In genomic region chr3:44026224-44026865, GRCh38 we compare ENCODE assay signal across 21 cellular contexts.
"Had no signal": no experiment of that assay in that cellular context is flagged by ENCODE, and none has a peak within 500 bp of the region (broad histone marks: within the 10 kb centered on the region; RNA-seq: fewer than 3 reads in every experiment).

No MANE protein-coding gene starts in this region.

- H3K4me3 Mint-ChIP-seq: activated CD4-positive, alpha-beta T cell treated with anti-CD3 and anti-CD28 coated beads, Interleukin-2, amount 10 ng/mL, durations not matched to agents 24 days and 14 days; activated CD8-positive, alpha-beta memory T cell treated with anti-CD3 and anti-CD28 coated beads, Interleukin-2, amount 10 ng/mL, durations not matched to agents 7 days and 5 days; activated naive CD4-positive, alpha-beta T cell treated with anti-CD3 and anti-CD28 coated beads, Interleukin-2, amount 50 U/mL, for 24 hours; activated T-cell treated with anti-CD3 and anti-CD28 coated beads, Interleukin-2, amount 50 U/mL, for 24 hours; activated T-helper 1 cell treated with anti-CD3 and anti-CD28 coated beads, Interleukin-12 subunit alpha, Interleukin-12 subunit beta, Interleukin-2, Interleukin-4 antibody, amounts not matched to agents 30 ng/mL and 10 ng/mL and 1 ng/mL, durations not matched to agents 14 hours and 24 hours and 36 hours; T-helper 17 cell; WTC11 had no signal

- H3K27ac Mint-ChIP-seq: activated CD4-positive, alpha-beta T cell treated with anti-CD3 and anti-CD28 coated beads, Interleukin-2, amount 10 ng/mL, durations not matched to agents 24 days and 14 days; activated CD8-positive, alpha-beta memory T cell treated with anti-CD3 and anti-CD28 coated beads, Interleukin-2, amount 10 ng/mL, durations not matched to agents 7 days and 5 days; activated naive CD4-positive, alpha-beta T cell treated with anti-CD3 and anti-CD28 coated beads, Interleukin-2, amount 50 U/mL, for 24 hours; activated T-cell treated with anti-CD3 and anti-CD28 coated beads, Interleukin-2, amount 50 U/mL, for 24 hours; activated T-helper 1 cell treated with anti-CD3 and anti-CD28 coated beads, Interleukin-12 subunit alpha, Interleukin-12 subunit beta, Interleukin-2, Interleukin-4 antibody, amounts not matched to agents 30 ng/mL and 10 ng/mL and 1 ng/mL, durations not matched to agents 14 hours and 24 hours and 36 hours; T-helper 17 cell; WTC11 had no signal

- H3K36me3 Mint-ChIP-seq: activated CD8-positive, alpha-beta memory T cell treated with anti-CD3 and anti-CD28 coated beads, Interleukin-2, amount 10 ng/mL, durations not matched to agents 7 days and 5 days; activated naive CD4-positive, alpha-beta T cell treated with anti-CD3 and anti-CD28 coated beads, Interleukin-2, amount 50 U/mL, for 24 hours; WTC11 had no signal

- ATAC-seq: activated CD8-positive, alpha-beta memory T cell treated with anti-CD3 and anti-CD28 coated beads, Interleukin-2, amount 10 ng/mL, durations not matched to agents 7 days and 5 days; T-helper 17 cell; WTC11 had no signal

- H3K36me3 ChIP-seq: Peyer's patch had no signal

- H3K4me3 ChIP-seq: Peyer's patch had no signal

- H3K27me3 ChIP-seq: Peyer's patch had no signal

- H3K27ac ChIP-seq: Peyer's patch had no signal

- DNase-seq: activated CD4-positive, alpha-beta T cell treated with anti-CD3 and anti-CD28 coated beads, Interleukin-2, amount 10 ng/mL, durations not matched to agents 24 days and 14 days; activated CD4-positive, alpha-beta T cell treated with anti-CD3 and anti-CD28 coated beads, Interleukin-2, amount 50 U/mL, for 48 hours; activated CD4-positive, CD25-positive, alpha-beta regulatory T cell treated with anti-CD3 and anti-CD28 coated beads, Interleukin-2, amount 50 U/mL, for 72 hours; activated CD8-positive, alpha-beta memory T cell treated with anti-CD3 and anti-CD28 coated beads, Interleukin-2, amount 10 ng/mL, durations not matched to agents 7 days and 5 days; activated effector memory CD4-positive, alpha-beta T cell treated with Interleukin-2 at 50 U/mL for 16 hours; activated naive CD4-positive, alpha-beta T cell; activated T-cell treated with anti-CD3 and anti-CD28 coated beads, Interleukin-2, amount 50 U/mL, for 24 hours; aorta; NCI-H1105 treated with DMSO at 0.1 percent for 48 hours; NCI-H1436 treated with DMSO at 0.1 percent for 48 hours; NCI-H187 treated with DMSO at 0.1 percent for 48 hours; NCI-H2081 treated with DMSO at 0.1 percent for 48 hours; NCI-H446; NCI-H524; Peyer's patch; SHP77 treated with DMSO at 0.1 percent for 48 hours; T-helper 17 cell; T-helper 9 cell had no signal

- H3K9me3 Mint-ChIP-seq: activated CD4-positive, alpha-beta T cell treated with anti-CD3 and anti-CD28 coated beads, Interleukin-2, amount 10 ng/mL, durations not matched to agents 24 days and 14 days; activated naive CD4-positive, alpha-beta T cell treated with anti-CD3 and anti-CD28 coated beads, Interleukin-2, amount 50 U/mL, for 24 hours; activated T-cell treated with anti-CD3 and anti-CD28 coated beads, Interleukin-2, amount 50 U/mL, for 24 hours; activated T-helper 1 cell treated with anti-CD3 and anti-CD28 coated beads, Interleukin-12 subunit alpha, Interleukin-12 subunit beta, Interleukin-2, Interleukin-4 antibody, amounts not matched to agents 30 ng/mL and 10 ng/mL and 1 ng/mL, durations not matched to agents 14 hours and 24 hours and 36 hours; WTC11 had no signal

- H3K9me3 ChIP-seq: Peyer's patch had no signal
